In genomic region chr20:22861990-22862389, GRCh38 we compare ENCODE assay signal across 17 cellular contexts.
DNase-seq lines count a peak whose midpoint lies in the region; ATAC-seq and TF ChIP-seq lines count a peak whose summit lies in the region.
"Had no signal": no experiment of that assay in that cellular context is flagged by ENCODE, and none has a peak within 500 bp of the region (broad histone marks: within the 10 kb centered on the region; RNA-seq: fewer than 3 reads in every experiment).

No MANE protein-coding gene starts in this region.

- WGBS in esophagus muscularis mucosa: 77% methylated on average over 10 of the region's 10 CpGs

- peak; percentile 43 for ATAC-seq in left lung
- ATAC-seq in upper lobe of right lung: peak; percentile 73

- peak; percentile 2 for DNase-seq in NCI-H2029 (lab: John Stamatoyannopoulos, UW)
- DNase-seq in NCI-H2029 treated with DMSO at 0.1 percent for 48 hours (lab: John Stamatoyannopoulos, UW): no peak
- DNase-seq in esophagus muscularis mucosa (ENCODE audit: extremely low spot score): no peak
- peak in 1 of 2 donors; percentile 64 for DNase-seq in left lung
- no peak for DNase-seq in upper lobe of right lung
- no peak for DNase-seq in CD1c-positive myeloid dendritic cell (ENCODE audit: extremely low spot score)
- DNase-seq in breast epithelium (ENCODE audit: low spot score in 2 of 2): no peak
- no peak for DNase-seq in posterior vena cava (ENCODE audit: low spot score)
- DNase-seq: C1 segment of cervical spinal cord; DMS153; KG1; NCI-H1092; NCI-H524; stimulated activated CD4-positive, alpha-beta T cell treated with anti-CD3 and anti-CD28 coated beads, Interleukin-2, amount 100 ng/mL, for 48 hours had no signal

- intact Hi-C loops in esophagus muscularis mucosa (cut with DNase I) (no loop called here), left lung (cut with DNase I) (loop anchor here in 1 of 2 donors (10.0 kb wide), 1 partner anchor 147 kb away; no protein-coding TSS in a partner anchor), upper lobe of right lung (cut with DNase I) (no loop called here), breast epithelium (cut with DNase I; ENCODE audit: low total_unique reads) (no loop called here), posterior vena cava (cut with DNase I) (no loop called here)

- H3K4me1 ChIP-seq in esophagus muscularis mucosa (peaks cover 0 to 10% (median 3%) of the 10 kb centered on the region in 4 donors), left lung (no peaks in the 10 kb centered on the region), upper lobe of right lung (peaks cover 3% of the 10 kb centered on the region), breast epithelium (no peaks in the 10 kb centered on the region)
- H3K4me1 ChIP-seq: body of pancreas had no signal

- H3K27ac ChIP-seq in esophagus muscularis mucosa (replicated peaks in 1 of 4): peak overlapping the region in 3 of 4 donors; percentile 20 to 50 (median 32)
- peak overlapping the region in 1 of 2 donors; percentile 57 for H3K27ac ChIP-seq in left lung
- peak overlapping the region; percentile 55 for H3K27ac ChIP-seq in upper lobe of right lung
- H3K27ac ChIP-seq in breast epithelium: peak overlapping the region in 1 of 2 donors; percentile 20
- H3K27ac ChIP-seq: 22Rv1, SJCRH30 had no signal

- no peak overlapping the region for H3K4me3 ChIP-seq in esophagus muscularis mucosa
- no peak overlapping the region for H3K4me3 ChIP-seq in left lung
- H3K4me3 ChIP-seq in upper lobe of right lung: no peak overlapping the region
- no peak overlapping the region for H3K4me3 ChIP-seq in breast epithelium
- H3K4me3 ChIP-seq: body of pancreas, SJCRH30 had no signal

- TF ChIP-seq CTCF in esophagus muscularis mucosa (IDR thresholded peaks at IDR 0.05) (no peak), left lung (IDR thresholded peaks at IDR 0.05) (no peak), upper lobe of right lung (IDR thresholded peaks at IDR 0.05) (no peak), breast epithelium (IDR thresholded peaks at IDR 0.05) (no peak)

- TF ChIP-seq POLR2A in esophagus muscularis mucosa (IDR thresholded peaks at IDR 0.05; ENCODE audit: low read depth) (no peak), breast epithelium (IDR thresholded peaks at IDR 0.05) (no peak)

- peaks cover 0 to 4% (median 0%) of the 10 kb centered on the region in 4 donors for H3K9me3 ChIP-seq in esophagus muscularis mucosa
- H3K9me3 ChIP-seq in left lung: no peaks in the 10 kb centered on the region
- H3K9me3 ChIP-seq in upper lobe of right lung: no peaks in the 10 kb centered on the region
- no peaks in the 10 kb centered on the region for H3K9me3 ChIP-seq in breast epithelium
- H3K9me3 ChIP-seq: body of pancreas, SJCRH30 had no signal

- peaks cover 0 to 4% (median 0%) of the 10 kb centered on the region in 4 donors for H3K27me3 ChIP-seq in esophagus muscularis mucosa
- no peaks in the 10 kb centered on the region for H3K27me3 ChIP-seq in left lung
- H3K27me3 ChIP-seq in upper lobe of right lung: no peaks in the 10 kb centered on the region
- H3K27me3 ChIP-seq in breast epithelium: no peaks in the 10 kb centered on the region
- H3K27me3 ChIP-seq: body of pancreas, SJCRH30 had no signal

- H3K36me3 ChIP-seq in esophagus muscularis mucosa: no peaks in the 10 kb centered on the region
- H3K36me3 ChIP-seq in left lung: no peaks in the 10 kb centered on the region
- no peaks in the 10 kb centered on the region for H3K36me3 ChIP-seq in upper lobe of right lung
- H3K36me3 ChIP-seq in breast epithelium: no peaks in the 10 kb centered on the region
- H3K36me3 ChIP-seq: SJCRH30 had no signal

- no peak for TF ChIP-seq EP300 in esophagus muscularis mucosa (IDR thresholded peaks at IDR 0.05)
